1 cellular context compared by ENCODE assay signal in genomic region chr9:98374385-98375051, GRCh38.
TF ChIP-seq lines count a peak whose summit lies in the region.

No MANE protein-coding gene starts in this region.

TF ChIP-seq in K562, 482 proteins besides CTCF, POLR2A, EP300 and RAD21 (continued from another document and continues in another):
- TF ChIP-seq, protein P1, sequence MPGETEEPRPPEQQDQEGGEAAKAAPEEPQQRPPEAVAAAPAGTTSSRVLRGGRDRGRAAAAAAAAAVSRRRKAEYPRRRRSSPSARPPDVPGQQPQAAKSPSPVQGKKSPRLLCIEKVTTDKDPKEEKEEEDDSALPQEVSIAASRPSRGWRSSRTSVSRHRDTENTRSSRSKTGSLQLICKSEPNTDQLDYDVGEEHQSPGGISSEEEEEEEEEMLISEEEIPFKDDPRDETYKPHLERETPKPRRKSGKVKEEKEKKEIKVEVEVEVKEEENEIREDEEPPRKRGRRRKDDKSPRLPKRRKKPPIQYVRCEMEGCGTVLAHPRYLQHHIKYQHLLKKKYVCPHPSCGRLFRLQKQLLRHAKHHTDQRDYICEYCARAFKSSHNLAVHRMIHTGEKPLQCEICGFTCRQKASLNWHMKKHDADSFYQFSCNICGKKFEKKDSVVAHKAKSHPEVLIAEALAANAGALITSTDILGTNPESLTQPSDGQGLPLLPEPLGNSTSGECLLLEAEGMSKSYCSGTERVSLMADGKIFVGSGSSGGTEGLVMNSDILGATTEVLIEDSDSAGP (CRISPR knock-in tag; IDR thresholded peaks at IDR 0.05): no peak
- no peak for TF ChIP-seq HEY1 (CRISPR knock-in tag; IDR thresholded peaks at IDR 0.05; ENCODE audit: borderline replicate concordance)
- TF ChIP-seq, protein P2, sequence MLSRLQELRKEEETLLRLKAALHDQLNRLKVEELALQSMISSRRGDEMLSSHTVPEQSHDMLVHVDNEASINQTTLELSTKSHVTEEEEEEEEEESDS (CRISPR knock-in tag; IDR thresholded peaks at IDR 0.05): no peak
- 0 out of 2 replicates have a peak, but pooled peaks have one; percentile 7 for TF ChIP-seq TEAD2 (tag; IDR thresholded peaks at IDR 0.05)
- TF ChIP-seq BRF1 (IDR thresholded peaks at IDR 0.05; ENCODE audit: borderline replicate concordance, extremely low read depth, insufficient read length): no peak
- TF ChIP-seq ZNF3 (CRISPR knock-in tag; IDR thresholded peaks at IDR 0.05): no peak
- no peak for TF ChIP-seq ZNF717 (CRISPR knock-in tag; IDR thresholded peaks at IDR 0.05)
- TF ChIP-seq, protein P3, sequence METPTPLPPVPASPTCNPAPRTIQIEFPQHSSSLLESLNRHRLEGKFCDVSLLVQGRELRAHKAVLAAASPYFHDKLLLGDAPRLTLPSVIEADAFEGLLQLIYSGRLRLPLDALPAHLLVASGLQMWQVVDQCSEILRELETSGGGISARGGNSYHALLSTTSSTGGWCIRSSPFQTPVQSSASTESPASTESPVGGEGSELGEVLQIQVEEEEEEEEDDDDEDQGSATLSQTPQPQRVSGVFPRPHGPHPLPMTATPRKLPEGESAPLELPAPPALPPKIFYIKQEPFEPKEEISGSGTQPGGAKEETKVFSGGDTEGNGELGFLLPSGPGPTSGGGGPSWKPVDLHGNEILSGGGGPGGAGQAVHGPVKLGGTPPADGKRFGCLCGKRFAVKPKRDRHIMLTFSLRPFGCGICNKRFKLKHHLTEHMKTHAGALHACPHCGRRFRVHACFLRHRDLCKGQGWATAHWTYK (CRISPR knock-in tag; IDR thresholded peaks at IDR 0.05): no peak
- no peak for TF ChIP-seq ARHGAP35 (IDR thresholded peaks at IDR 0.05; ENCODE audit: partially characterized antibody)
- no peak for TF ChIP-seq BRCA1 (IDR thresholded peaks at IDR 0.05)
- TF ChIP-seq BRCA1 (CRISPR knock-in tag; IDR thresholded peaks at IDR 0.05): no peak
- TF ChIP-seq MAZ (CRISPR knock-in tag; conservative IDR thresholded peaks at IDR 0.05 in 1 of 2, IDR thresholded peaks at IDR 0.05 in 1 of 2): peak in 1 of 2 experiments; percentile 73; a peak in 3 of 4 replicates
- TF ChIP-seq TRIM28 (IDR thresholded peaks at IDR 0.05): no peak; the same call in 1 of the 2 replicates
- TF ChIP-seq ZNF77 (CRISPR knock-in tag; IDR thresholded peaks at IDR 0.05): no peak
- no peak for TF ChIP-seq ZNF76 (CRISPR knock-in tag; IDR thresholded peaks at IDR 0.05; ENCODE audit: borderline replicate concordance)
- no peak for TF ChIP-seq MCM5 (IDR thresholded peaks at IDR 0.05; ENCODE audit: low read depth)
- TF ChIP-seq ZNF592 (IDR thresholded peaks at IDR 0.05): peak; percentile 78
- TF ChIP-seq HCFC1 (IDR thresholded peaks at IDR 0.05; ENCODE audit: low read depth, low read length): peak; percentile 46; the same call in 1 of the 2 replicates
- TF ChIP-seq, protein P4, sequence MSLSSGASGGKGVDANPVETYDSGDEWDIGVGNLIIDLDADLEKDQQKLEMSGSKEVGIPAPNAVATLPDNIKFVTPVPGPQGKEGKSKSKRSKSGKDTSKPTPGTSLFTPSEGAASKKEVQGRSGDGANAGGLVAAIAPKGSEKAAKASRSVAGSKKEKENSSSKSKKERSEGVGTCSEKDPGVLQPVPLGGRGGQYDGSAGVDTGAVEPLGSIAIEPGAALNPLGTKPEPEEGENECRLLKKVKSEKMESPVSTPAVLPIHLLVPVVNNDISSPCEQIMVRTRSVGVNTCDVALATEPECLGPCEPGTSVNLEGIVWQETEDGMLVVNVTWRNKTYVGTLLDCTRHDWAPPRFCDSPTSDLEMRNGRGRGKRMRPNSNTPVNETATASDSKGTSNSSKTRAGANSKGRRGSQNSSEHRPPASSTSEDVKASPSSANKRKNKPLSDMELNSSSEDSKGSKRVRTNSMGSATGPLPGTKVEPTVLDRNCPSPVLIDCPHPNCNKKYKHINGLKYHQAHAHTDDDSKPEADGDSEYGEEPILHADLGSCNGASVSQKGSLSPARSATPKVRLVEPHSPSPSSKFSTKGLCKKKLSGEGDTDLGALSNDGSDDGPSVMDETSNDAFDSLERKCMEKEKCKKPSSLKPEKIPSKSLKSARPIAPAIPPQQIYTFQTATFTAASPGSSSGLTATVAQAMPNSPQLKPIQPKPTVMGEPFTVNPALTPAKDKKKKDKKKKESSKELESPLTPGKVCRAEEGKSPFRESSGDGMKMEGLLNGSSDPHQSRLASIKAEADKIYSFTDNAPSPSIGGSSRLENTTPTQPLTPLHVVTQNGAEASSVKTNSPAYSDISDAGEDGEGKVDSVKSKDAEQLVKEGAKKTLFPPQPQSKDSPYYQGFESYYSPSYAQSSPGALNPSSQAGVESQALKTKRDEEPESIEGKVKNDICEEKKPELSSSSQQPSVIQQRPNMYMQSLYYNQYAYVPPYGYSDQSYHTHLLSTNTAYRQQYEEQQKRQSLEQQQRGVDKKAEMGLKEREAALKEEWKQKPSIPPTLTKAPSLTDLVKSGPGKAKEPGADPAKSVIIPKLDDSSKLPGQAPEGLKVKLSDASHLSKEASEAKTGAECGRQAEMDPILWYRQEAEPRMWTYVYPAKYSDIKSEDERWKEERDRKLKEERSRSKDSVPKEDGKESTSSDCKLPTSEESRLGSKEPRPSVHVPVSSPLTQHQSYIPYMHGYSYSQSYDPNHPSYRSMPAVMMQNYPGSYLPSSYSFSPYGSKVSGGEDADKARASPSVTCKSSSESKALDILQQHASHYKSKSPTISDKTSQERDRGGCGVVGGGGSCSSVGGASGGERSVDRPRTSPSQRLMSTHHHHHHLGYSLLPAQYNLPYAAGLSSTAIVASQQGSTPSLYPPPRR (CRISPR knock-in tag; IDR thresholded peaks at IDR 0.05; ENCODE audit: borderline replicate concordance): no peak
- no peak for TF ChIP-seq ZKSCAN8 (CRISPR knock-in tag; IDR thresholded peaks at IDR 0.05)
- no peak for TF ChIP-seq GATAD2B (IDR thresholded peaks at IDR 0.05; ENCODE audit: borderline replicate concordance)
- TF ChIP-seq XRCC4 (IDR thresholded peaks at IDR 0.05; ENCODE audit: extremely low read depth, insufficient read depth, insufficient read length): no peak
- no peak for TF ChIP-seq ZNF316 (IDR thresholded peaks at IDR 0.05)
- TF ChIP-seq ZNF324 (CRISPR knock-in tag; IDR thresholded peaks at IDR 0.05): no peak
- no peak for TF ChIP-seq OTX1 (CRISPR knock-in tag; IDR thresholded peaks at IDR 0.05)
- TF ChIP-seq, protein P5, sequence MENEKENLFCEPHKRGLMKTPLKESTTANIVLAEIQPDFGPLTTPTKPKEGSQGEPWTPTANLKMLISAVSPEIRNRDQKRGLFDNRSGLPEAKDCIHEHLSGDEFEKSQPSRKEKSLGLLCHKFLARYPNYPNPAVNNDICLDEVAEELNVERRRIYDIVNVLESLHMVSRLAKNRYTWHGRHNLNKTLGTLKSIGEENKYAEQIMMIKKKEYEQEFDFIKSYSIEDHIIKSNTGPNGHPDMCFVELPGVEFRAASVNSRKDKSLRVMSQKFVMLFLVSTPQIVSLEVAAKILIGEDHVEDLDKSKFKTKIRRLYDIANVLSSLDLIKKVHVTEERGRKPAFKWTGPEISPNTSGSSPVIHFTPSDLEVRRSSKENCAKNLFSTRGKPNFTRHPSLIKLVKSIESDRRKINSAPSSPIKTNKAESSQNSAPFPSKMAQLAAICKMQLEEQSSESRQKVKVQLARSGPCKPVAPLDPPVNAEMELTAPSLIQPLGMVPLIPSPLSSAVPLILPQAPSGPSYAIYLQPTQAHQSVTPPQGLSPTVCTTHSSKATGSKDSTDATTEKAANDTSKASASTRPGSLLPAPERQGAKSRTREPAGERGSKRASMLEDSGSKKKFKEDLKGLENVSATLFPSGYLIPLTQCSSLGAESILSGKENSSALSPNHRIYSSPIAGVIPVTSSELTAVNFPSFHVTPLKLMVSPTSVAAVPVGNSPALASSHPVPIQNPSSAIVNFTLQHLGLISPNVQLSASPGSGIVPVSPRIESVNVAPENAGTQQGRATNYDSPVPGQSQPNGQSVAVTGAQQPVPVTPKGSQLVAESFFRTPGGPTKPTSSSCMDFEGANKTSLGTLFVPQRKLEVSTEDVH (IDR thresholded peaks at IDR 0.05; ENCODE audit: low read depth, partially characterized antibody): no peak
- no peak for TF ChIP-seq ZNF41 (CRISPR knock-in tag; conservative IDR thresholded peaks at IDR 0.05)
- TF ChIP-seq SIN3A (IDR thresholded peaks at IDR 0.05; ENCODE audit: borderline replicate concordance in 2 of 2, control insufficient read depth in 1 of 2, low read depth in 2 of 2, low read length in 2 of 2): no peak; a peak in 1 of 4 replicates
- no peak for TF ChIP-seq DNMT1 (IDR thresholded peaks at IDR 0.05)
- no peak for TF ChIP-seq POU5F1 (IDR thresholded peaks at IDR 0.05; ENCODE audit: borderline replicate concordance, low read depth, low read length, partially characterized antibody)
- no peak for TF ChIP-seq SIX5 (IDR thresholded peaks at IDR 0.05; ENCODE audit: borderline replicate concordance in 1 of 2, insufficient read depth in 1 of 2, low read depth in 1 of 2, low read length in 2 of 2)
- TF ChIP-seq ZNF586 (CRISPR knock-in tag; conservative IDR thresholded peaks at IDR 0.05): no peak
- TF ChIP-seq NR3C1 (CRISPR knock-in tag; IDR thresholded peaks at IDR 0.05): no peak
- peak; percentile 83 to 92; a peak in 3 of 4 replicates for TF ChIP-seq TBL1XR1 (IDR thresholded peaks at IDR 0.05; ENCODE audit: low read length in 2 of 2)
- TF ChIP-seq KDM2B (CRISPR knock-in tag; IDR thresholded peaks at IDR 0.05): no peak
- TF ChIP-seq HIVEP1 (CRISPR knock-in tag; IDR thresholded peaks at IDR 0.05): no peak
- no peak for TF ChIP-seq SRSF7 (optimal IDR thresholded peaks at IDR 0.05; ENCODE audit: low read depth, low read length)
- TF ChIP-seq KLF1 (tag; IDR thresholded peaks at IDR 0.05): no peak
- no peak for TF ChIP-seq ZBTB7A (IDR thresholded peaks at IDR 0.05; ENCODE audit: borderline replicate concordance, control insufficient read depth, low read depth, low read length)
- TF ChIP-seq ZNF398 (CRISPR knock-in tag; IDR thresholded peaks at IDR 0.05): no peak
- TF ChIP-seq GTF2A2 (tag; IDR thresholded peaks at IDR 0.05): no peak
- no peak for TF ChIP-seq MECOM (CRISPR knock-in tag; IDR thresholded peaks at IDR 0.05)
- TF ChIP-seq ZNF431 (CRISPR knock-in tag; IDR thresholded peaks at IDR 0.05): no peak
- no peak for TF ChIP-seq DLX4 (CRISPR knock-in tag; IDR thresholded peaks at IDR 0.05)
- TF ChIP-seq MCM3 (IDR thresholded peaks at IDR 0.05): no peak
- no peak for TF ChIP-seq PTBP1 (IDR thresholded peaks at IDR 0.05; ENCODE audit: low read depth, low read length)
- no peak for TF ChIP-seq ZSCAN32 (CRISPR knock-in tag; IDR thresholded peaks at IDR 0.05)
- TF ChIP-seq MEIS2 (IDR thresholded peaks at IDR 0.05; ENCODE audit: partially characterized antibody): peak; percentile 76
- TF ChIP-seq TEAD4 (IDR thresholded peaks at IDR 0.05; ENCODE audit: low read length): peak; percentile 94
- TF ChIP-seq TEAD4 (CRISPR knock-in tag; IDR thresholded peaks at IDR 0.05; ENCODE audit: borderline replicate concordance): no peak
- TF ChIP-seq, protein P6, sequence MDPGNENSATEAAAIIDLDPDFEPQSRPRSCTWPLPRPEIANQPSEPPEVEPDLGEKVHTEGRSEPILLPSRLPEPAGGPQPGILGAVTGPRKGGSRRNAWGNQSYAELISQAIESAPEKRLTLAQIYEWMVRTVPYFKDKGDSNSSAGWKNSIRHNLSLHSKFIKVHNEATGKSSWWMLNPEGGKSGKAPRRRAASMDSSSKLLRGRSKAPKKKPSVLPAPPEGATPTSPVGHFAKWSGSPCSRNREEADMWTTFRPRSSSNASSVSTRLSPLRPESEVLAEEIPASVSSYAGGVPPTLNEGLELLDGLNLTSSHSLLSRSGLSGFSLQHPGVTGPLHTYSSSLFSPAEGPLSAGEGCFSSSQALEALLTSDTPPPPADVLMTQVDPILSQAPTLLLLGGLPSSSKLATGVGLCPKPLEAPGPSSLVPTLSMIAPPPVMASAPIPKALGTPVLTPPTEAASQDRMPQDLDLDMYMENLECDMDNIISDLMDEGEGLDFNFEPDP (CRISPR knock-in tag; IDR thresholded peaks at IDR 0.05): no peak
- no peak for TF ChIP-seq HNRNPL (IDR thresholded peaks at IDR 0.05; ENCODE audit: low read depth, low read length)
